Comparison of ENCODE assay signal across 7 cellular contexts in genomic region chr2:90151805-90152204, GRCh38.
DNase-seq lines count a peak whose midpoint lies in the region; ATAC-seq, FAIRE-seq and TF ChIP-seq lines count a peak whose summit lies in the region.
"Not testable (repeated sequence)": the region's sequence is repeated elsewhere in the genome, so short reads cannot be mapped to it uniquely, and the experiment has no call there.

No MANE protein-coding gene starts in this region.

- not testable (repeated sequence) for H3K4me2 ChIP-seq in DOHH2 (ENCODE audit: low read length); H1 (ENCODE audit: insufficient read depth in 1 of 2, low read depth in 2 of 2, low read length in 2 of 2); trophoblast cell (ENCODE audit: low read length)

- ATAC-seq in GM19468 (IDR thresholded peaks at IDR 0.05; ENCODE audit: extremely low read depth, unreplicated experiment) (peak; percentile 68), HG03354 (IDR thresholded peaks at IDR 0.05; ENCODE audit: poor library complexity, severe bottlenecking, unreplicated experiment) (peak; percentile 47)

- TF ChIP-seq RAD21 in H1 (IDR thresholded peaks at IDR 0.05 in 1 of 2, conservative IDR thresholded peaks at IDR 0.05 in 1 of 2; ENCODE audit: low read depth in 2 of 2, low read length in 2 of 2), result not testable (repeated sequence)

- not testable (repeated sequence) for H3F3A ChIP-seq in DOHH2 (ENCODE audit: control insufficient read depth, insufficient read depth)

- not testable (repeated sequence) for H2BK120ac ChIP-seq in H1 (replicated peaks; ENCODE audit: low read depth, low read length); trophoblast cell (ENCODE audit: insufficient read depth, low read length, poor library complexity)

- H2BK5ac ChIP-seq in H1 (ENCODE audit: low read depth, low read length); trophoblast cell (ENCODE audit: low read depth, low read length, poor library complexity): not testable (repeated sequence)

- not testable (repeated sequence) for H4K12ac ChIP-seq in trophoblast cell (ENCODE audit: low read depth, low read length)

- CTCF ChIA-PET in H1 (lab: Charles Lee; ENCODE audit: partially characterized antibody), result not testable (repeated sequence)

- FAIRE-seq in GM18507 (lab: Jason Lieb, UNC), result peak; percentile 38
- FAIRE-seq in H1 (lab: Jason Lieb, UNC), result peak; percentile 83

- not testable (repeated sequence) for H3K14ac ChIP-seq in H1 (ENCODE audit: insufficient read length); trophoblast cell (ENCODE audit: low read length)

- H3K4me3 ChIP-seq in DOHH2 (ENCODE audit: low read length); H1 (ENCODE audit: extremely low read depth in 1 of 4, insufficient read depth in 2 of 4, low read depth in 3 of 4, low read length in 4 of 4); trophoblast cell (ENCODE audit: low read depth, low read length): not testable (repeated sequence)

- H4K20me1 ChIP-seq in DOHH2 (ENCODE audit: control insufficient read depth, insufficient read depth, low read depth, low read length); H1 (replicated peaks in 1 of 2; ENCODE audit: control insufficient read depth in 1 of 2, insufficient read depth in 2 of 2, low read length in 2 of 2): not testable (repeated sequence)

- POLR2A ChIA-PET in H1 (lab: Charles Lee; ENCODE audit: partially characterized antibody), result not testable (repeated sequence)

- H3K56ac ChIP-seq in H1 (replicated peaks; ENCODE audit: insufficient read length, low read depth, low read length), result not testable (repeated sequence)

- not testable (repeated sequence) for H3K18ac ChIP-seq in H1 (ENCODE audit: extremely low read depth, low read length); trophoblast cell (ENCODE audit: low read length)

- not testable (repeated sequence) for H2AFZ ChIP-seq in H1 (ENCODE audit: low read length); trophoblast cell (ENCODE audit: insufficient read depth, low read length, poor library complexity)

- H3K9ac ChIP-seq in H1 (replicated peaks in 1 of 4; ENCODE audit: extremely low read depth in 1 of 4, low read depth in 3 of 4, low read length in 3 of 4); trophoblast cell (ENCODE audit: low read length): not testable (repeated sequence)

- H3K23ac ChIP-seq in H1 (ENCODE audit: insufficient read length); trophoblast cell (ENCODE audit: low read length): not testable (repeated sequence)

- not testable (repeated sequence) for H2BK12ac ChIP-seq in H1 (ENCODE audit: low read depth, low read length); trophoblast cell (ENCODE audit: low read length)

- not testable (repeated sequence) for H3K4me1 ChIP-seq in DOHH2 (ENCODE audit: control insufficient read depth, low read length); H1 (replicated peaks in 1 of 4; ENCODE audit: control insufficient read depth in 3 of 4, insufficient read depth in 4 of 4, low read length in 3 of 4); trophoblast cell (ENCODE audit: control insufficient read depth in 1 of 2, insufficient read depth in 2 of 2, low read length in 2 of 2)

- not testable (repeated sequence) for H3K27me3 ChIP-seq in DOHH2 (ENCODE audit: control insufficient read depth, low read length); H1 (replicated peaks in 1 of 4; ENCODE audit: control insufficient read depth in 3 of 4, extremely low read depth in 1 of 4, insufficient read depth in 3 of 4, low read length in 3 of 4); trophoblast cell (ENCODE audit: insufficient read depth, low read length)

- H3K36me3 ChIP-seq in DOHH2 (ENCODE audit: control insufficient read depth, low read length); H1 (ENCODE audit: control insufficient read depth in 2 of 4, insufficient read depth in 4 of 4, low read length in 3 of 4); trophoblast cell (ENCODE audit: control insufficient read depth in 1 of 2, insufficient read depth in 2 of 2, low read length in 2 of 2): not testable (repeated sequence)

- not testable (repeated sequence) for TF ChIP-seq EP300 in H1 (IDR thresholded peaks at IDR 0.05; ENCODE audit: borderline replicate concordance in 1 of 2, low read depth in 2 of 2, low read length in 2 of 2)

- not testable (repeated sequence) for H2BK15ac ChIP-seq in H1 (ENCODE audit: low read length)

- DNase-seq in GM18507 (ENCODE audit: extremely low spot score, insufficient read length, low read depth); H1 (ENCODE audit: low read depth in 1 of 2, low spot score in 2 of 2): not testable (repeated sequence)
- DNase-seq in RKO (ENCODE audit: low spot score), result peak; percentile 14
- DNase-seq in trophoblast cell, result peak; percentile 7 to 43

- not testable (repeated sequence) for H4K91ac ChIP-seq in H1 (replicated peaks; ENCODE audit: insufficient read length, low read length); trophoblast cell (ENCODE audit: low read depth, low read length)

- H4K5ac ChIP-seq in H1 (ENCODE audit: insufficient read length, low read depth, low read length), result not testable (repeated sequence)

- H3K79me1 ChIP-seq in H1 (ENCODE audit: low read depth, low read length); trophoblast cell (ENCODE audit: low read length): not testable (repeated sequence)

- H3K9me3 ChIP-seq in DOHH2 (ENCODE audit: control insufficient read depth, insufficient read depth, low read length); H1 (ENCODE audit: insufficient read depth in 2 of 2, low read depth in 1 of 2, low read length in 1 of 2); trophoblast cell (ENCODE audit: insufficient read depth, low read depth, low read length): not testable (repeated sequence)

- H3K27ac ChIP-seq in DOHH2 (ENCODE audit: low read depth, low read length); H1 (ENCODE audit: low read depth, low read length); trophoblast cell (ENCODE audit: low read depth, low read length): not testable (repeated sequence)

- not testable (repeated sequence) for TF ChIP-seq POLR2A in H1 (IDR thresholded peaks at IDR 0.05; ENCODE audit: control extremely low read depth in 1 of 2, low read depth in 2 of 2, low read length in 2 of 2)

- not testable (repeated sequence) for H3K79me2 ChIP-seq in DOHH2 (ENCODE audit: control insufficient read depth, low read length); H1 (ENCODE audit: control insufficient read depth in 1 of 2, insufficient read depth in 2 of 2, low read length in 2 of 2); trophoblast cell (ENCODE audit: control insufficient read depth, insufficient read depth, low read length, poor library complexity)

- not testable (repeated sequence) for H3K4ac ChIP-seq in H1 (replicated peaks; ENCODE audit: insufficient read length, low read depth, low read length); trophoblast cell (ENCODE audit: low read depth, low read length)

- H2AK5ac ChIP-seq in H1 (ENCODE audit: low read depth, low read length); trophoblast cell (ENCODE audit: low read length): not testable (repeated sequence)

- not testable (repeated sequence) for H3K23me2 ChIP-seq in H1 (ENCODE audit: low read depth, low read length)

- H3K9me2 ChIP-seq in DOHH2 (replicated peaks; ENCODE audit: control insufficient read depth, low read length), result not testable (repeated sequence)

- not testable (repeated sequence) for H4K8ac ChIP-seq in H1 (ENCODE audit: extremely low read depth, insufficient read depth, low read length); trophoblast cell (ENCODE audit: low read depth, low read length)

- not testable (repeated sequence) for H2BK20ac ChIP-seq in H1 (ENCODE audit: low read length)

- peak; percentile 62 for TF ChIP-seq CTCF in DOHH2 (IDR thresholded peaks at IDR 0.05; ENCODE audit: low read depth, low read length, poor library complexity, severe bottlenecking)
- not testable (repeated sequence) for TF ChIP-seq CTCF in H1 (IDR thresholded peaks at IDR 0.05; ENCODE audit: control extremely low read depth in 1 of 3, insufficient read depth in 1 of 3, low read depth in 1 of 3, low read length in 3 of 3)
